In genomic region chr10:127738512-127739424, GRCh38 we compare ENCODE assay signal across 21 cellular contexts. TPM values are rescaled to one million over a fixed set of nuclear protein-coding genes. Genes with fewer than 3 reads are reported as not detected.
DNase-seq lines count a peak whose midpoint lies in the region; ATAC-seq and TF ChIP-seq lines count a peak whose summit lies in the region.
"Had no signal": no experiment of that assay in that cellular context is flagged by ENCODE, and none has a peak within 500 bp of the region (broad histone marks: within the 10 kb centered on the region; RNA-seq: fewer than 3 reads in every experiment).

No MANE protein-coding gene starts in this region.

- peaks cover 12% of the 10 kb centered on the region for H3K27me3 Mint-ChIP-seq in glutamatergic neuron (ENCODE audit: unreplicated experiment)

- no peak for ATAC-seq in GM18861 (IDR thresholded peaks at IDR 0.05; ENCODE audit: unreplicated experiment)
- ATAC-seq: right lobe of liver had no signal

- peaks cover 2% of the 10 kb centered on the region for H3K9me3 Mint-ChIP-seq in glutamatergic neuron (ENCODE audit: unreplicated experiment)
- H3K9me3 Mint-ChIP-seq: activated CD4-positive, alpha-beta T cell treated with anti-CD3 and anti-CD28 coated beads, Interleukin-2, amount 10 ng/mL, durations not matched to agents 7 days and 5 days; activated naive CD8-positive, alpha-beta T cell treated with anti-CD3 and anti-CD28 coated beads, Interleukin-2, amount 10 ng/mL, durations not matched to agents 7 days and 5 days; activated T-cell treated with anti-CD3 and anti-CD28 coated beads, Interleukin-2, amount 50 U/mL, for 24 hours had no signal

- peaks cover 6% of the 10 kb centered on the region for H3K36me3 Mint-ChIP-seq in glutamatergic neuron (ENCODE audit: unreplicated experiment)
- H3K36me3 Mint-ChIP-seq: CD8-positive, alpha-beta memory T cell had no signal

- H3K27ac Mint-ChIP-seq in glutamatergic neuron (ENCODE audit: unreplicated experiment): no peak overlapping the region
- H3K27ac Mint-ChIP-seq: activated CD4-positive, alpha-beta T cell treated with anti-CD3 and anti-CD28 coated beads, Interleukin-2, amount 10 ng/mL, durations not matched to agents 7 days and 5 days; activated naive CD8-positive, alpha-beta T cell treated with anti-CD3 and anti-CD28 coated beads, Interleukin-2, amount 10 ng/mL, durations not matched to agents 7 days and 5 days; activated T-cell treated with anti-CD3 and anti-CD28 coated beads, Interleukin-2, amount 50 U/mL, for 24 hours; CD8-positive, alpha-beta memory T cell had no signal

- H3K4me1 Mint-ChIP-seq in glutamatergic neuron (ENCODE audit: low read depth, unreplicated experiment): no peaks in the 10 kb centered on the region
- H3K4me1 Mint-ChIP-seq: activated CD4-positive, alpha-beta T cell treated with anti-CD3 and anti-CD28 coated beads, Interleukin-2, amount 10 ng/mL, durations not matched to agents 7 days and 5 days; activated naive CD8-positive, alpha-beta T cell treated with anti-CD3 and anti-CD28 coated beads, Interleukin-2, amount 10 ng/mL, durations not matched to agents 7 days and 5 days; CD8-positive, alpha-beta memory T cell had no signal

- TF ChIP-seq CTCF in glutamatergic neuron (IDR thresholded peaks at IDR 0.05; ENCODE audit: partially characterized antibody, unreplicated experiment): no peak

- peak; percentile 7 for DNase-seq in DMS153 treated with DMSO at 0.1 percent for 48 hours (lab: John Stamatoyannopoulos, UW; ENCODE audit: unreplicated experiment)
- DNase-seq in DMS153 (lab: John Stamatoyannopoulos, UW): no peak
- DNase-seq in NCI-H510A treated with DMSO at 0.1 percent for 48 hours (lab: John Stamatoyannopoulos, UW): peak; percentile 20
- peak; percentile 34 for DNase-seq in glutamatergic neuron
- peak; percentile 57 for DNase-seq in retina
- no peak for DNase-seq in NCI-H82 (lab: John Stamatoyannopoulos, UW)
- no peak for DNase-seq in inferior parietal cortex (ENCODE audit: extremely low spot score)
- DNase-seq: 8988T; activated CD4-positive, alpha-beta T cell treated with anti-CD3 and anti-CD28 coated beads, Interleukin-2, amount 10 ng/mL, durations not matched to agents 7 days and 5 days; activated naive CD8-positive, alpha-beta T cell treated with anti-CD3 and anti-CD28 coated beads, Interleukin-2, amount 10 ng/mL, durations not matched to agents 7 days and 5 days; activated T-cell treated with anti-CD3 and anti-CD28 coated beads, Interleukin-2, amount 50 U/mL, for 24 hours; CD8-positive, alpha-beta memory T cell; GF-D8; NCI-H774; right lobe of liver; Right ventricle myocardium superior; stimulated activated CD4-positive, alpha-beta T cell treated with anti-CD3 and anti-CD28 coated beads, Interleukin-4, amount 100 ng/mL, for 24 hours had no signal

- H3K4me3 Mint-ChIP-seq in glutamatergic neuron (ENCODE audit: unreplicated experiment): no peak overlapping the region
- H3K4me3 Mint-ChIP-seq: activated CD4-positive, alpha-beta T cell treated with anti-CD3 and anti-CD28 coated beads, Interleukin-2, amount 10 ng/mL, durations not matched to agents 7 days and 5 days; activated naive CD8-positive, alpha-beta T cell treated with anti-CD3 and anti-CD28 coated beads, Interleukin-2, amount 10 ng/mL, durations not matched to agents 7 days and 5 days; activated T-cell treated with anti-CD3 and anti-CD28 coated beads, Interleukin-2, amount 50 U/mL, for 24 hours; CD8-positive, alpha-beta memory T cell had no signal

RNA-seq across cellular contexts. Expression of gene FOXI2, which starts 1.8 kb away (rescaled TPM):
- total RNA-seq in glutamatergic neuron (ENCODE audit: unreplicated experiment): 0.17 TPM
- total RNA-seq: activated CD4-positive, alpha-beta T cell treated with anti-CD3 and anti-CD28 coated beads, Interleukin-2, amount 10 ng/mL, durations not matched to agents 7 days and 5 days; activated naive CD8-positive, alpha-beta T cell treated with anti-CD3 and anti-CD28 coated beads, Interleukin-2, amount 10 ng/mL, durations not matched to agents 7 days and 5 days; CD8-positive, alpha-beta memory T cell; cerebellum; endothelial cell of umbilical vein; lung microvascular endothelial cell; right lobe of liver; Right ventricle myocardium superior had no signal

Comparison
In these comparisons a context has a peak if more than half of its experiments do, and no peak if none do; other contexts are left out.
1. DNase-seq: peak in DMS153 treated with DMSO at 0.1 percent for 48 hours (single experiment), NCI-H510A treated with DMSO at 0.1 percent for 48 hours (single experiment), glutamatergic neuron (single experiment) and retina (single experiment); none in DMS153 (single experiment), NCI-H82 (single experiment) and inferior parietal cortex (single experiment).